In the genomic region with DNA sequence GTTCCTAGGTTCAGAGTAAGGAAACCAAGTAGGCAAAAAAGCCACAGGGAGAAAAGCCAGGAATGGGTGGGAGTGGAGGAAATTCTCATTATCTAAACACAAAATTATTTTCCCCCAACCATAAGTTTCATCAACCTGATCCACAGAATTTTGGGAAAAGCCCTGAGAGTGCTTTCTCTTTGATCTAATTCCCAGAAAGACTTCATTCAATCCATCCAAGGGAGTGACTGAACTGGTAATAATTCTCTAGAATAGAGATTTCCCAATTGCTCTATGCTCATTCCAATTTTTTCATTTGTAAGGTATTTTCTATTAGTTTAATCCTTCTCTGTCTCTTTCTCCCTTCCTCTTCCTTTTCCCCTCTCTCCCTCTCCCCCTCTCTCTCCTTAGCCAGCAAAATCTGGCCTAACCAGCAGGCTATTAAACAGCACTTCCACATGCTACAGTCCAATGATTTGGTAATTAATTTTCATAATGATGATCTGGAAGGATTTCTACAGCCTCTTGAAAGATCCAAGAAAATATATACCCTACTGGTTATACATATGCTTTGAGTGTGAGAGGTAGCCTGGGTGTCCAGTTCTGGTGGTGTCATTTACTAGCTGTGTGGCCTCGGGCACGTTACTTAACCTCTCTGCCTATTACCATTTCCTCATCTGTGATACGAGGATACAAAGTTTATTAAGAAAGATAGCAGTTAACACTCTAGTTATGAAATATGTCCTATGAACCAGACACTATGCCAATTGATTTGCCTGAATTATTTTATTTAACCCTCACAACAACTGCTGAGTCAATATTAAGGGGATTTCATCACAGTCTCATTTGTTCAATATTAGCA, we compare ENCODE assay signal across 17 cellular contexts.
DNase-seq lines count a peak whose midpoint lies in the region; ATAC-seq and TF ChIP-seq lines count a peak whose summit lies in the region.
"Had no signal": no experiment of that assay in that cellular context is flagged by ENCODE, and none has a peak within 500 bp of the region (broad histone marks: within the 10 kb centered on the region; RNA-seq: fewer than 3 reads in every experiment).

No MANE protein-coding gene starts in this region.

- H3K9ac ChIP-seq in iPS-15b (ENCODE audit: low read depth, low read length), result peak overlapping the region; percentile 39
- H3K9ac ChIP-seq in smooth muscle cell (ENCODE audit: low read depth), result no peak overlapping the region

- 98% methylated on average over 3 of the region's 3 CpGs for WGBS in smooth muscle cell (ENCODE audit: low lambda C conversion rate)

- no peaks in the 10 kb centered on the region for H3K9me3 ChIP-seq in OCI-LY7 (ENCODE audit: low read length)
- no peaks in the 10 kb centered on the region for H3K9me3 ChIP-seq in iPS-15b (ENCODE audit: control insufficient read depth, insufficient read depth, low read length)
- no peaks in the 10 kb centered on the region for H3K9me3 ChIP-seq in smooth muscle cell (replicated peaks; ENCODE audit: low read depth)
- H3K9me3 ChIP-seq: transverse colon had no signal

- H3K4me3 ChIP-seq in OCI-LY7 (ENCODE audit: low read depth, low read length, poor library complexity, severe bottlenecking) (no peak overlapping the region), iPS-15b (ENCODE audit: low read depth, low read length) (no peak overlapping the region), smooth muscle cell (no peak overlapping the region)
- H3K4me3 ChIP-seq: transverse colon had no signal

- no peak overlapping the region for H3K27ac Mint-ChIP-seq in stimulated activated naive B cell treated with anti-CD40 and anti-IgM and Interleukin-4, amounts not matched to agents 10 μg/mL and 1 μg/mL and 100 μg/mL, for 72 hours
- H3K27ac Mint-ChIP-seq: natural killer cell; T-helper 1 cell treated with Interleukin-12 subunit alpha and Interleukin-12 subunit beta and Interleukin-4 antibody, amounts not matched to agents 30 μg/mL and 1 μg/mL, for 36 hours had no signal

- H3K27me3 Mint-ChIP-seq in stimulated activated naive B cell treated with anti-CD40 and anti-IgM and Interleukin-4, amounts not matched to agents 10 μg/mL and 1 μg/mL and 100 μg/mL, for 72 hours, result no peaks in the 10 kb centered on the region

- POLR2A ChIA-PET in OCI-LY7 (lab: Charles Lee), result interaction anchor here (0.6 to 1.5 kb wide), 4 partner anchors 17 to 251 kb away, joined by 3 to 5 read pairs (median 3); a partner anchor contains a TSS

- H3K4me2 ChIP-seq in OCI-LY7 (ENCODE audit: low read length) (peak overlapping the region; percentile 50; the same call in 1 of the 2 replicates), smooth muscle cell (peak overlapping the region; percentile 22)

- no peak for TF ChIP-seq CTCF in OCI-LY7 (conservative IDR thresholded peaks at IDR 0.05; ENCODE audit: low read length)
- TF ChIP-seq CTCF in smooth muscle cell (IDR thresholded peaks at IDR 0.05; ENCODE audit: borderline replicate concordance, insufficient read depth, poor library complexity, severe bottlenecking), result no peak

- H3K9me3 Mint-ChIP-seq in stimulated activated naive B cell treated with anti-CD40 and anti-IgM and Interleukin-4, amounts not matched to agents 10 μg/mL and 1 μg/mL and 100 μg/mL, for 72 hours, result peaks cover 2 to 4% of the 10 kb centered on the region in 2 donors
- H3K9me3 Mint-ChIP-seq: natural killer cell; T-helper 1 cell treated with Interleukin-12 subunit alpha and Interleukin-12 subunit beta and Interleukin-4 antibody, amounts not matched to agents 30 μg/mL and 1 μg/mL, for 36 hours had no signal

- H3K9me2 ChIP-seq in OCI-LY7 (ENCODE audit: insufficient read depth, low read length), result no peaks in the 10 kb centered on the region

- intact Hi-C loops in OCI-LY7 (cut with micrococcal nuclease; ENCODE audit: unreplicated experiment), result no loop called here

- CTCF ChIA-PET in OCI-LY7 (lab: Charles Lee; ENCODE audit: unreplicated experiment), result no interaction called here

- H3K79me2 ChIP-seq in OCI-LY7 (ENCODE audit: insufficient read depth, low read depth, low read length) (no peaks in the 10 kb centered on the region), smooth muscle cell (ENCODE audit: low read depth) (no peaks in the 10 kb centered on the region)

- H4K20me1 ChIP-seq in OCI-LY7 (ENCODE audit: insufficient read depth, low read length) (no peaks in the 10 kb centered on the region), smooth muscle cell (ENCODE audit: low read depth) (no peaks in the 10 kb centered on the region)

- H3K27ac ChIP-seq in OCI-LY7 (ENCODE audit: low read depth, low read length, poor library complexity, severe bottlenecking) (no peak overlapping the region), smooth muscle cell (ENCODE audit: low read depth) (no peak overlapping the region)
- H3K27ac ChIP-seq: epithelial cell of prostate, transverse colon had no signal

- H3K4me1 ChIP-seq in OCI-LY7 (ENCODE audit: insufficient read depth, low read length, poor library complexity, severe bottlenecking) (peaks cover 24% of the 10 kb centered on the region), iPS-15b (ENCODE audit: control insufficient read depth, insufficient read depth, low read length) (no peaks in the 10 kb centered on the region), smooth muscle cell (ENCODE audit: low read depth) (peaks cover 31% of the 10 kb centered on the region)

- no peak overlapping the region for H3K4me3 Mint-ChIP-seq in stimulated activated naive B cell treated with anti-CD40 and anti-IgM and Interleukin-4, amounts not matched to agents 10 μg/mL and 1 μg/mL and 100 μg/mL, for 72 hours
- H3K4me3 Mint-ChIP-seq: natural killer cell; T-helper 1 cell treated with Interleukin-12 subunit alpha and Interleukin-12 subunit beta and Interleukin-4 antibody, amounts not matched to agents 30 μg/mL and 1 μg/mL, for 36 hours had no signal

- no TSS peak for BruUV-seq in OCI-LY7 (replicated peaks; lab: Mats Ljungman, UMichigan)

- H2AFZ ChIP-seq in OCI-LY7 (ENCODE audit: low read length) (peak overlapping the region; percentile 86), smooth muscle cell (ENCODE audit: low read depth) (no peak overlapping the region)

- no peaks in the 10 kb centered on the region for H3K36me3 Mint-ChIP-seq in stimulated activated naive B cell treated with anti-CD40 and anti-IgM and Interleukin-4, amounts not matched to agents 10 μg/mL and 1 μg/mL and 100 μg/mL, for 72 hours
- H3K36me3 Mint-ChIP-seq: natural killer cell had no signal

- H3K27me3 ChIP-seq in iPS-15b (ENCODE audit: control insufficient read depth, insufficient read depth, low read length), result no peaks in the 10 kb centered on the region
- H3K27me3 ChIP-seq in smooth muscle cell (ENCODE audit: low read depth), result no peaks in the 10 kb centered on the region
- H3K27me3 ChIP-seq: transverse colon had no signal

- peaks cover 9 to 22% of the 10 kb centered on the region in 2 donors for H3K4me1 Mint-ChIP-seq in stimulated activated naive B cell treated with anti-CD40 and anti-IgM and Interleukin-4, amounts not matched to agents 10 μg/mL and 1 μg/mL and 100 μg/mL, for 72 hours

- no peaks in the 10 kb centered on the region for H3F3A ChIP-seq in smooth muscle cell (ENCODE audit: low read depth)

- no peak for ATAC-seq in stimulated activated naive B cell treated with anti-CD40 and anti-IgM and Interleukin-4, amounts not matched to agents 10 μg/mL and 1 μg/mL and 100 μg/mL, for 72 hours (replicated peaks)
- ATAC-seq in HG03469 (IDR thresholded peaks at IDR 0.05; ENCODE audit: unreplicated experiment), result no peak
- ATAC-seq: natural killer cell; stimulated activated naive CD8-positive, alpha-beta T cell treated with anti-CD3 and anti-CD28 coated beads, Interleukin-15, Interleukin-2, amounts not matched to agents 100 U/mL and 50 U/mL, for 24 hours had no signal

- DNase-seq in NAMALWA (ENCODE audit: low spot score), result peak; percentile 3
- no peak for DNase-seq in OCI-LY7 (ENCODE audit: low spot score)
- no peak for DNase-seq in smooth muscle cell (lab: John Stamatoyannopoulos, UW; ENCODE audit: unreplicated experiment)
- no peak for DNase-seq in NCI-H2081 (lab: John Stamatoyannopoulos, UW)
- no peak for DNase-seq in stimulated activated naive B cell treated with anti-CD40 and anti-IgM and Interleukin-4, amounts not matched to agents 10 μg/mL and 1 μg/mL and 100 μg/mL, for 72 hours
- DNase-seq: activated CD8-positive, alpha-beta memory T cell treated with anti-CD3 and anti-CD28 coated beads, Interleukin-2, amount 50 U/mL, for 48 hours; KBM-7; mesendoderm; natural killer cell; NCI-H1930; stimulated activated CD4-positive, alpha-beta T cell treated with anti-CD3 and anti-CD28 coated beads, Interleukin-2, amount 100 ng/mL, for 24 hours; stimulated activated naive CD8-positive, alpha-beta T cell treated with anti-CD3 and anti-CD28 coated beads, Interleukin-15, Interleukin-2, amounts not matched to agents 100 U/mL and 50 U/mL, for 24 hours had no signal

- no peaks in the 10 kb centered on the region for H3K36me3 ChIP-seq in OCI-LY7 (ENCODE audit: insufficient read depth, low read length)
- no peaks in the 10 kb centered on the region for H3K36me3 ChIP-seq in iPS-15b (ENCODE audit: control insufficient read depth, insufficient read depth, low read length)
- no peaks in the 10 kb centered on the region for H3K36me3 ChIP-seq in smooth muscle cell (ENCODE audit: low read depth)
- H3K36me3 ChIP-seq: transverse colon had no signal
